Comparison of ENCODE assay signal across 11 cellular contexts in the genomic region with DNA sequence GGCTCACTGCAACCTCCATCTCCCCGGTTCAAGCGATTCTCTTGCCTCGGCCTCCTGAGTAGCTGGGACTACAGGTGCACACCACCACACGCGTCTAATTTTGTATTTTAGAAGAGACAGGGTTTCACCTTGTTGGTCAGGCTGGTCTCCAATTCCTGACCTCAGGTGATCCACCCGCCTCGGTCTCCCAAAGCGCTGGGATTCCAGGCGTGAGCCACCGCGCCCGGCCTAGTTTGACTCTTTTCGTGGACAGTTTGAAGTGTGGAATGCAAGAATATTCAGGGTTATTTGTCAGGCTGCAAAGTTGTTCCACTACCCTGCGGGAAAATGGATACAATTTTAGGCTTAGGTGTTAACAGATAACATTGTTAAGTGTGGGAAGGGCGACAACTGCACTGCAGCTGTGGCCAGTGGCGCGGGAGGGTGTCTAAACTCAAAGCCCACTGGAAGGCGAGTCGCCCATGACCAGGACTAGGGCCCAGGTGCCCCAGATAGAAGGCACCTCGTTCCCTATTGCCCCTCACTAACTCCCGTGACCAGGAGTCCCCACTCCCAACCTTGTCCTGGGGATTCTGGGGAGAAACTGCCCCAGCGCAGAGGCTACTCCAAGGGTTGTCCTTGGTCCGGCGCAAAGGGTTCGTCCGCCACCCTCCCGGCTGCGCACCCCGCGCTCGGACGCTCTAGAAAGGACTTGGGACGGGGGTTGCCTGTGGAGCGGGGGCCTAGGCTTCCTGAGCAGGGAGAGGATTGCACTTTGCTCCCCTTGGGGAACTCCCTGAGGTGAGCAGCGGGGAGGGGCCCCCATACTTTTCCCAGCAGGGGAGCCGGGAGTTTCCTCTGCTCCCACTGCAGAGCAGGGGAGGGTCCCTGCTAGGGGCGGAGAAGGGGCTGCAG. TPM values are rescaled to one million over a fixed set of nuclear protein-coding genes. Genes with fewer than 3 reads are reported as not detected.
DNase-seq lines count a peak whose midpoint lies in the region; ATAC-seq and TF ChIP-seq lines count a peak whose summit lies in the region.
"Had no signal": no experiment of that assay in that cellular context is flagged by ENCODE, and none has a peak within 500 bp of the region (broad histone marks: within the 10 kb centered on the region; RNA-seq: fewer than 3 reads in every experiment).

No MANE protein-coding gene starts in this region.

- H3K4me3 ChIP-seq in BLaER1 treated with 17β-estradiol and CSF1 and Interleukin-3, amounts not matched to agents 10 nM and 100 nM: peak overlapping the region in 8 of 10 experiments; percentile 85 to 98 (median 96); a peak in 14 of 20 replicates
- no peak overlapping the region for H3K4me3 ChIP-seq in IMR-90 (ENCODE audit: insufficient read depth, low read depth, low read length)
- H3K4me3 ChIP-seq in neuron (ENCODE audit: low read length): no peak overlapping the region

- peak overlapping the region in 1 of 2 experiments; percentile 84; a peak in 1 of 4 replicates for H4K8ac ChIP-seq in IMR-90 (ENCODE audit: low read depth in 2 of 2, low read length in 2 of 2)

- no peak overlapping the region for H3K18ac ChIP-seq in IMR-90 (ENCODE audit: low read depth, low read length)

- H2AK9ac ChIP-seq in IMR-90 (replicated peaks; ENCODE audit: low read depth, low read length, poor library complexity): no peak overlapping the region

- H3K9ac ChIP-seq in BLaER1 treated with 17β-estradiol and CSF1 and Interleukin-3, amounts not matched to agents 10 nM and 100 nM: peak overlapping the region in 9 of 11 experiments; percentile 95 to 99 (median 97); a peak in 15 of 22 replicates
- no peak overlapping the region for H3K9ac ChIP-seq in IMR-90 (ENCODE audit: low read depth, low read length)

- dilution Hi-C loops in IMR-90 (cut with HindIII; ENCODE audit: low sequenced_read_pairs, unreplicated experiment): no loop called here

- peak overlapping the region; percentile 89 to 99 (median 96); a peak in 21 of 22 replicates for H3K4me2 ChIP-seq in BLaER1 treated with 17β-estradiol and CSF1 and Interleukin-3, amounts not matched to agents 10 nM and 100 nM
- H3K4me2 ChIP-seq in IMR-90 (ENCODE audit: low read depth, low read length): no peak overlapping the region; the same call in 1 of the 2 replicates

- no peak overlapping the region for H2BK20ac ChIP-seq in IMR-90 (ENCODE audit: low read depth, low read length)

- peaks cover 6% of the 10 kb centered on the region for H3K9me1 ChIP-seq in IMR-90 (ENCODE audit: insufficient read depth, low read length)

- no peak overlapping the region for H2BK120ac ChIP-seq in IMR-90 (ENCODE audit: low read depth, low read length)

- intact Hi-C loops in IMR-90 (cut with micrococcal nuclease): loop anchor here (5.0 kb wide), 1 partner anchor 73 kb away; no protein-coding TSS in a partner anchor

- H3K79me1 ChIP-seq in IMR-90 (ENCODE audit: low read depth in 1 of 2, low read length in 2 of 2): peaks cover 4 to 27% of the 10 kb centered on the region in 2 experiments; a peak in 3 of 4 replicates

- H4K91ac ChIP-seq in IMR-90 (ENCODE audit: insufficient read depth, low read depth, low read length): no peak overlapping the region

- H4K5ac ChIP-seq in IMR-90 (ENCODE audit: low read depth, low read length): no peak overlapping the region; the same call in 1 of the 2 replicates

- H2BK15ac ChIP-seq in IMR-90 (ENCODE audit: low read depth, low read length): no peak overlapping the region

- H3K9me3 ChIP-seq in BLaER1 treated with 17β-estradiol and CSF1 and Interleukin-3, amounts not matched to agents 10 nM and 100 nM (replicated peaks in 1 of 11): no peaks in the 10 kb centered on the region
- H3K9me3 ChIP-seq in IMR-90 (ENCODE audit: control insufficient read depth, insufficient read depth, low read length): no peaks in the 10 kb centered on the region
- H3K9me3 ChIP-seq in neuron (ENCODE audit: low read length): no peaks in the 10 kb centered on the region

- H3K4ac ChIP-seq in IMR-90 (ENCODE audit: low read depth, low read length): no peak overlapping the region; the same call in 1 of the 2 replicates

- H3K27ac ChIP-seq in BLaER1 treated with 17β-estradiol and CSF1 and Interleukin-3, amounts not matched to agents 10 nM and 100 nM: peak overlapping the region in 4 of 11 experiments; percentile 49 to 97 (median 94); a peak in 6 of 22 replicates
- no peak overlapping the region for H3K27ac ChIP-seq in IMR-90 (ENCODE audit: insufficient read depth, low read length)

- H2AFZ ChIP-seq in IMR-90 (replicated peaks; ENCODE audit: low read length, poor library complexity) (peak overlapping the region; percentile 92), neuron (ENCODE audit: low read depth, low read length) (peak overlapping the region; percentile 100)

- no peaks in the 10 kb centered on the region for H3K9me3 Mint-ChIP-seq in endothelial cell (ENCODE audit: unreplicated experiment)

- no peak overlapping the region for H3K23ac ChIP-seq in IMR-90 (ENCODE audit: low read depth, low read length)

- no peak for ATAC-seq in IMR-90 (ENCODE audit: low read depth)

- H3K4me3 Mint-ChIP-seq in endothelial cell (ENCODE audit: unreplicated experiment): peak overlapping the region; percentile 88

- peaks cover 7% of the 10 kb centered on the region for H3K36me3 Mint-ChIP-seq in endothelial cell (ENCODE audit: low read depth, unreplicated experiment)

- H3K27ac Mint-ChIP-seq in endothelial cell (ENCODE audit: unreplicated experiment): peak overlapping the region; percentile 13

- H2BK5ac ChIP-seq in IMR-90 (ENCODE audit: low read depth, low read length, poor library complexity, severe bottlenecking): no peak overlapping the region

- no peak for DNase-seq in IMR-90
- no peak for DNase-seq in endothelial cell (ENCODE audit: low spot score)
- no peak for DNase-seq in NCI-H82 (lab: John Stamatoyannopoulos, UW)
- no peak for DNase-seq in HPDE6-E6E7 (ENCODE audit: extremely low spot score)
- no peak for DNase-seq in stimulated activated CD4-positive, alpha-beta T cell treated with anti-CD3 and anti-CD28 coated beads, Interleukin-15, amount 100 ng/mL, for 24 hours
- no peak for DNase-seq in NCI-H1048 (lab: John Stamatoyannopoulos, UW)
- DNase-seq: GF-D8; NCI-H446; stimulated activated naive CD4-positive, alpha-beta T cell treated with Interleukin-2 at 50 U/mL for 16 hours had no signal

- peaks cover 32% of the 10 kb centered on the region for H3K4me1 Mint-ChIP-seq in endothelial cell (ENCODE audit: unreplicated experiment)

- no peaks in the 10 kb centered on the region for H3K27me3 ChIP-seq in BLaER1 treated with 17β-estradiol and CSF1 and Interleukin-3, amounts not matched to agents 10 nM and 100 nM
- H3K27me3 ChIP-seq in IMR-90 (ENCODE audit: control insufficient read depth, insufficient read depth, low read length) (peaks cover 6% of the 10 kb centered on the region; the same call in 1 of the 2 replicates), neuron (ENCODE audit: insufficient read depth, low read length) (no peaks in the 10 kb centered on the region)

- H3K36me3 ChIP-seq in BLaER1 treated with 17β-estradiol and CSF1 and Interleukin-3, amounts not matched to agents 10 nM and 100 nM: peaks cover 0 to 2% (median 0%) of the 10 kb centered on the region in 11 experiments; a peak in 2 of 22 replicates
- H3K36me3 ChIP-seq in IMR-90 (ENCODE audit: control insufficient read depth, insufficient read depth, low read length) (no peaks in the 10 kb centered on the region; the same call in 1 of the 2 replicates), neuron (ENCODE audit: insufficient read depth, low read length) (no peaks in the 10 kb centered on the region)

- H3K27me3 Mint-ChIP-seq in endothelial cell (ENCODE audit: unreplicated experiment): peaks cover 23% of the 10 kb centered on the region

- POLR2A ChIA-PET in IMR-90 (lab: Charles Lee; ENCODE audit: unreplicated experiment): no interaction called here

- TF ChIP-seq RAD21 in IMR-90 (IDR thresholded peaks at IDR 0.05; ENCODE audit: low read length): no peak

- no peak overlapping the region for H3K56ac ChIP-seq in IMR-90 (ENCODE audit: extremely low read depth, insufficient read depth, low read length)

- no peak for TF ChIP-seq POLR2A in IMR-90 (IDR thresholded peaks at IDR 0.05; ENCODE audit: low read depth, low read length)

- H4K20me1 ChIP-seq in BLaER1 treated with 17β-estradiol and CSF1 and Interleukin-3, amounts not matched to agents 10 nM and 100 nM: peaks cover 3 to 25% (median 16%) of the 10 kb centered on the region in 11 experiments; a peak in 15 of 22 replicates
- H4K20me1 ChIP-seq in IMR-90 (ENCODE audit: insufficient read depth, low read length): peaks cover 19% of the 10 kb centered on the region

- TF ChIP-seq CTCF in IMR-90 (conservative IDR thresholded peaks at IDR 0.05; ENCODE audit: low read depth, low read length) (no peak), endothelial cell (IDR thresholded peaks at IDR 0.05; ENCODE audit: unreplicated experiment) (no peak)

- peaks cover 18 to 40% (median 31%) of the 10 kb centered on the region in 10 experiments for H3K4me1 ChIP-seq in BLaER1 treated with 17β-estradiol and CSF1 and Interleukin-3, amounts not matched to agents 10 nM and 100 nM
- H3K4me1 ChIP-seq in IMR-90 (ENCODE audit: control insufficient read depth, insufficient read depth, low read length) (0 out of 2 replicates have a peak, but pooled peaks cover 2% of the 10 kb centered on the region), neuron (ENCODE audit: insufficient read depth, low read length) (peaks cover 14% of the 10 kb centered on the region)

- BruUV-seq in IMR-90 (replicated peaks; lab: Mats Ljungman, UMichigan): no TSS peak

- in situ Hi-C loops in IMR-90 (cut with MboI; ENCODE audit: low sequenced_read_pairs): no loop called here

- CTCF ChIA-PET in IMR-90 (lab: Yijun Ruan, JAX): no interaction called here

- no peak overlapping the region; the same call in 1 of the 2 replicates for H3K14ac ChIP-seq in IMR-90 (replicated peaks; ENCODE audit: low read depth, low read length)

- H2AK5ac ChIP-seq in IMR-90 (ENCODE audit: low read depth, low read length): no peak overlapping the region; the same call in 1 of the 2 replicates

- 62% methylated on average over 3 of the region's 37 CpGs; no CpG with 5 or more reads in 1 of the 2 experiments for WGBS in IMR-90 (ENCODE audit: extremely low coverage in 2 of 2, insufficient read length in 1 of 2), 2 experiments

TF ChIP-seq in IMR-90, 13 proteins besides CTCF, POLR2A, EP300 and RAD21 (continues in another document):
- TF ChIP-seq MAZ (IDR thresholded peaks at IDR 0.05; ENCODE audit: borderline replicate concordance, low read depth, low read length): no peak
- TF ChIP-seq SMC3 (IDR thresholded peaks at IDR 0.05; ENCODE audit: low read depth, low read length): no peak
- TF ChIP-seq MAFK (IDR thresholded peaks at IDR 0.05; ENCODE audit: low read depth, low read length): no peak
- no peak for TF ChIP-seq MXI1 (IDR thresholded peaks at IDR 0.05; ENCODE audit: borderline replicate concordance, low read depth, low read length)
- TF ChIP-seq FOS (IDR thresholded peaks at IDR 0.05; ENCODE audit: low read depth, low read length): no peak
- no peak for TF ChIP-seq CHD1 (IDR thresholded peaks at IDR 0.05; ENCODE audit: low read depth, low read length)
- TF ChIP-seq NFE2L2 (IDR thresholded peaks at IDR 0.05; ENCODE audit: low read depth, low read length): no peak

RNA-seq across cellular contexts. Expression of a gene that starts 1.1 kb away (rescaled TPM):
- total RNA-seq in IMR-90 (2012; rRNA removed) (102 and 107 TPM in 2 replicates), endothelial cell (ENCODE audit: unreplicated experiment) (714 TPM)
- 369 and 477 TPM in 2 replicates for polyA plus RNA-seq in IMR-90 (2012; rRNA removed)
- 472 and 612 TPM in 2 replicates for polyA plus RNA-seq in IMR-90 (2012; cell fraction: cytosol; rRNA removed)
- 114 and 169 TPM in 2 replicates for polyA plus RNA-seq in IMR-90 (2012; cell fraction: nucleus; rRNA removed; ENCODE audit: low replicate concordance)

Comparison
In these comparisons a context has a peak if more than half of its experiments do, and no peak if none do; other contexts are left out.
1. H3K4me3 ChIP-seq: peak in BLaER1 treated with 17β-estradiol and CSF1 and Interleukin-3, amounts not matched to agents 10 nM and 100 nM (8 of 10); none in IMR-90 (single experiment) and neuron (single experiment).